ENCODE assay signal across 12 cellular contexts in genomic region chr16:87484487-87485331, GRCh38. TPM values are rescaled to one million over a fixed set of nuclear protein-coding genes. Genes with fewer than 3 reads are reported as not detected.
DNase-seq lines count a peak whose midpoint lies in the region; ATAC-seq and TF ChIP-seq lines count a peak whose summit lies in the region.
"Had no signal": no experiment of that assay in that cellular context is flagged by ENCODE, and none has a peak within 500 bp of the region (broad histone marks: within the 10 kb centered on the region; RNA-seq: fewer than 3 reads in every experiment).

No MANE protein-coding gene starts in this region.

- H3K27ac ChIP-seq in right atrium auricular region (peak overlapping the region; percentile 26 to 51), skeletal muscle tissue (ENCODE audit: low read depth, low read length) (peak overlapping the region; percentile 20)
- H3K27ac ChIP-seq: SJCRH30 had no signal

- no peaks in the 10 kb centered on the region for H3K27me3 ChIP-seq in right atrium auricular region
- no peaks in the 10 kb centered on the region for H3K27me3 ChIP-seq in skeletal muscle tissue (ENCODE audit: control insufficient read depth in 3 of 3, insufficient read depth in 3 of 3, low read length in 3 of 3)
- H3K27me3 ChIP-seq: SJCRH30 had no signal

- ATAC-seq in activated T-helper 17 cell treated with anti-CD3 and anti-CD28 coated beads, Interleukin-2, amount 50 U/mL, for 72 hours (replicated peaks), result no peak
- ATAC-seq in GM18502 (IDR thresholded peaks at IDR 0.05; ENCODE audit: poor library complexity, unreplicated experiment) (no peak), GM21619 (IDR thresholded peaks at IDR 0.05; ENCODE audit: unreplicated experiment) (no peak)

- peak overlapping the region; percentile 73 for H3K4me3 Mint-ChIP-seq in activated T-helper 17 cell treated with anti-CD3 and anti-CD28 coated beads, Interleukin-2, amount 50 U/mL, for 72 hours

- peaks cover 10% of the 10 kb centered on the region for H3K36me3 Mint-ChIP-seq in activated T-helper 17 cell treated with anti-CD3 and anti-CD28 coated beads, Interleukin-2, amount 50 U/mL, for 72 hours (ENCODE audit: low read depth)

- H3K4me1 ChIP-seq in right atrium auricular region, result peaks cover 0 to 76% of the 10 kb centered on the region in 2 donors
- peaks cover 53 to 59% (median 57%) of the 10 kb centered on the region in 3 donors for H3K4me1 ChIP-seq in skeletal muscle tissue (ENCODE audit: control insufficient read depth in 3 of 3, insufficient read depth in 3 of 3, low read length in 3 of 3)

- no peak overlapping the region for H3K9ac ChIP-seq in skeletal muscle tissue (ENCODE audit: low read depth in 1 of 3, low read length in 3 of 3)

- DNase-seq in Daoy (ENCODE audit: low read depth) (peak; percentile 33), right atrium auricular region (ENCODE audit: low spot score) (no peak), dermis blood vessel endothelial cell (no peak)
- DNase-seq in stimulated activated CD4-positive, alpha-beta T cell treated with anti-CD3 and anti-CD28 coated beads, Interleukin-4, amount 100 ng/mL, for 1 hour, result no peak
- DNase-seq: activated CD8-positive, alpha-beta memory T cell treated with anti-CD3 and anti-CD28 coated beads for 24 hours; caudate nucleus; DMS153; SJCRH30 had no signal

- H3K4me3 ChIP-seq in right atrium auricular region, result no peak overlapping the region
- no peak overlapping the region for H3K4me3 ChIP-seq in skeletal muscle tissue (ENCODE audit: low read length in 3 of 3)
- H3K4me3 ChIP-seq: SJCRH30 had no signal

- peaks cover 53% of the 10 kb centered on the region for H3K4me1 Mint-ChIP-seq in activated T-helper 17 cell treated with anti-CD3 and anti-CD28 coated beads, Interleukin-2, amount 50 U/mL, for 72 hours

- H3K27ac Mint-ChIP-seq in activated T-helper 17 cell treated with anti-CD3 and anti-CD28 coated beads, Interleukin-2, amount 50 U/mL, for 72 hours, result peak overlapping the region; percentile 90

- no peaks in the 10 kb centered on the region for H3K36me3 ChIP-seq in right atrium auricular region
- no peaks in the 10 kb centered on the region for H3K36me3 ChIP-seq in skeletal muscle tissue (ENCODE audit: control insufficient read depth in 3 of 3, insufficient read depth in 3 of 3, low read length in 3 of 3)
- H3K36me3 ChIP-seq: SJCRH30 had no signal

- H3K9me3 Mint-ChIP-seq in activated T-helper 17 cell treated with anti-CD3 and anti-CD28 coated beads, Interleukin-2, amount 50 U/mL, for 72 hours, result no peaks in the 10 kb centered on the region

- H3K9me3 ChIP-seq in right atrium auricular region (no peaks in the 10 kb centered on the region), skeletal muscle tissue (ENCODE audit: control insufficient read depth in 3 of 3, low read length in 3 of 3) (no peaks in the 10 kb centered on the region)
- H3K9me3 ChIP-seq: SJCRH30 had no signal

- H3K27me3 Mint-ChIP-seq in activated T-helper 17 cell treated with anti-CD3 and anti-CD28 coated beads, Interleukin-2, amount 50 U/mL, for 72 hours, result no peaks in the 10 kb centered on the region

- no peak for TF ChIP-seq CTCF in right atrium auricular region (IDR thresholded peaks at IDR 0.05)

RNA-seq across cellular contexts. Expression of gene ZCCHC14, which starts 8.1 kb away (rescaled TPM):
- total RNA-seq in Daoy (2014; rRNA removed; shearing (Covaris generic)), result 3.0 and 4.2 TPM in 2 replicates
- 1 to 10 TPM; 3.0 to 5.2 TPM for total RNA-seq in activated T-helper 17 cell treated with anti-CD3 and anti-CD28 coated beads, Interleukin-2, amount 50 U/mL, for 72 hours
- total RNA-seq in right atrium auricular region (10 to 100 TPM; 10.6 to 18.0 TPM), skeletal muscle tissue (11.5 TPM), dermis blood vessel endothelial cell (7.5 and 12.5 TPM in 2 replicates)
